In the genomic region with DNA sequence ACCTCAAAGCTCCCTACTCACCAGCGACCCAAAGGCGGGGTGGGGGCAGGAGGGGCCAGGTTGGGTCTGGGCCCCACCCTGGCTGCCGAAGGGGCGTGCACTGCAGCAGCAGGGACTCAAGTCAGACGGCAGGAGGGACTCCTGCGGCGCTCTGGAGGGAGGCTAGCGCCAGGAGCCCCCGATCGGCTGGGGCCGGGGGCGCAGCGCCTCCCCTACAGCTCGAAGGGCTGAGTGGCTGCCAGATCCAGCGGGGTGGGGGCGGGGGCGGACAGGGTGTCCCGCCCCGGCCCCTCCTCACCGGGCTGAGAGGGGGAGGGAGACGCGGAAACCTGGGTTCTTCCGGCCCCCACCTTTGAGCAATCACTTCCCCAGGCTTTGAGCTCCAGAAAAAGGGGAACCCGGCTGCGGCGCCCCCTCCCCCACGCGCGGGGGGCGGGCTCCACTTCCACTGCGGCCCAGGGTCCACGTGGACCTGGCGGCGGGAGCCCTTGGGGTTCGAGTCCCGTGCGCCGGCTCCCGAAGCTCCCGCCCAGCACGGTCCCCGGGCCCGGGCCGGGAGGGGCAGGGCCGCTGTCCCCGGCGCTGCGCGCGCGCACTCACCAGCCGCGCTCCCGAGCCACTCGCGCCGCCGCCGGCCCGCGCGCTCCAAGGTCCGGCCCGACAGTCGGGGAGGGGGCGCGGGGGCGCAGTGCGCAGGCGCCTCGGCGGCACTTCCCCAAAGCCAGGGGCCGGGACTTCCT, we compare ENCODE assay signal across 8 cellular contexts. TPM values are rescaled to one million over a fixed set of nuclear protein-coding genes. Genes with fewer than 3 reads are reported as not detected.
DNase-seq lines count a peak whose midpoint lies in the region; ATAC-seq and TF ChIP-seq lines count a peak whose summit lies in the region.

A gene with protein sequence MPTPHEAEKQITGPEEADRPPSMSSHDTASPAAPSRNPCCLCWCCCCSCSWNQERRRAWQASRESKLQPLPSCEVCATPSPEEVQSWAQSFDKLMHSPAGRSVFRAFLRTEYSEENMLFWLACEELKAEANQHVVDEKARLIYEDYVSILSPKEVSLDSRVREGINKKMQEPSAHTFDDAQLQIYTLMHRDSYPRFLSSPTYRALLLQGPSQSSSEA (minus strand): TSS at position 246 of the 740 bp plus-strand sequence. CDS start 2,632 bp downstream, outside the sequence.

- DNase-seq in AG09309 (ENCODE audit: low read depth) (no peak), RWPE1 (ENCODE audit: low spot score) (no peak), fibroblast of pulmonary artery (ENCODE audit: low read depth) (peak; percentile 67), natural killer cell (peak; percentile 54)
- peak; percentile 51 for DNase-seq in activated T-helper 9 cell treated with anti-CD3 and anti-CD28 coated beads, Interleukin-2, amount 50 U/mL, for 16 hours (ENCODE audit: low read depth)

- peak; percentile 52 for ATAC-seq in GM18867 (IDR thresholded peaks at IDR 0.05; ENCODE audit: unreplicated experiment)
- ATAC-seq in HG03520 (IDR thresholded peaks at IDR 0.05; ENCODE audit: unreplicated experiment), result peak; percentile 35
- peak; percentile 38 to 70 (median 41) for ATAC-seq in natural killer cell

- no peak for TF ChIP-seq CTCF in AG09309 (IDR thresholded peaks at IDR 0.05; ENCODE audit: control insufficient read depth, insufficient read depth, low read depth, low read length, missing control alignments)
- TF ChIP-seq CTCF in RWPE1 (conservative IDR thresholded peaks at IDR 0.05; ENCODE audit: low read depth), result no peak
- TF ChIP-seq CTCF in fibroblast of pulmonary artery (IDR thresholded peaks at IDR 0.05; ENCODE audit: low read length, missing control alignments), result no peak
- no peak for TF ChIP-seq CTCF in natural killer cell (IDR thresholded peaks at IDR 0.05)

- intact Hi-C loops in natural killer cell (cut with micrococcal nuclease), result no loop called here

- peak within 1 kb of the TSS; percentile 90 for H3K4me3 Mint-ChIP-seq in natural killer cell

- H3K36me3 Mint-ChIP-seq in natural killer cell, result no peaks in the 10 kb centered on the region

- peak within 1 kb of the TSS; percentile 77 for H3K27ac ChIP-seq in RWPE1
- peak within 1 kb of the TSS; percentile 74 for H3K27ac ChIP-seq in temporal lobe (ENCODE audit: low read depth, low read length)

- H3K4me3 ChIP-seq in AG09309 (ENCODE audit: control insufficient read depth, low read depth, low read length) (peak within 1 kb of the TSS; percentile 89), fibroblast of pulmonary artery (replicated peaks; ENCODE audit: low read depth, low read length) (peak within 1 kb of the TSS; percentile 69)

- peak within 1 kb of the TSS; percentile 82 to 92 for H3K27ac Mint-ChIP-seq in natural killer cell

- H3K9me3 Mint-ChIP-seq in natural killer cell, result no peaks in the 10 kb centered on the region

- CTCF ChIA-PET in RWPE1 (lab: Yijun Ruan, JAX), result interaction anchor here (0.6 to 6.6 kb wide), 9 partner anchors 10 to 799 kb away, joined by 3 to 59 read pairs (median 4); no protein-coding TSS in a partner anchor

- POLR2A ChIA-PET in RWPE1 (lab: Yijun Ruan, JAX; ENCODE audit: low non-redundant PET), result no interaction called here

- peaks cover 0 to 4% of the 10 kb centered on the region in 2 donors for H3K27me3 Mint-ChIP-seq in natural killer cell (ENCODE audit: low read depth in 2 of 2)

- peaks cover 26 to 61% of the 10 kb centered on the region in 2 donors for H3K4me1 Mint-ChIP-seq in natural killer cell

RNA-seq across cellular contexts. Expression of the gene that starts here (rescaled TPM):
- 10 to 100 TPM; 61.9 to 76.4 (median 68.2) TPM for total RNA-seq in natural killer cell
- total RNA-seq in temporal lobe, result 4.9 TPM

Comparison
In these comparisons a context has a peak if more than half of its experiments do, and no peak if none do; other contexts are left out.
1. RNA of the gene that starts here (total RNA-seq): 61.9 to 76.4 TPM in natural killer cell; 4.9 TPM in temporal lobe (single experiment); every median in the first group is over 10 times any median in the second.
2. DNase-seq: peak in activated T-helper 9 cell treated with anti-CD3 and anti-CD28 coated beads, Interleukin-2, amount 50 U/mL, for 16 hours (single experiment), fibroblast of pulmonary artery (single experiment) and natural killer cell (single experiment); none in AG09309 (single experiment) and RWPE1 (single experiment).
3. Peak in every context shown above with its lines, with median percentiles within 50 percentile points of each other: ATAC-seq.